Comparison of ENCODE assay signal across 1 cellular context in the genomic region with DNA sequence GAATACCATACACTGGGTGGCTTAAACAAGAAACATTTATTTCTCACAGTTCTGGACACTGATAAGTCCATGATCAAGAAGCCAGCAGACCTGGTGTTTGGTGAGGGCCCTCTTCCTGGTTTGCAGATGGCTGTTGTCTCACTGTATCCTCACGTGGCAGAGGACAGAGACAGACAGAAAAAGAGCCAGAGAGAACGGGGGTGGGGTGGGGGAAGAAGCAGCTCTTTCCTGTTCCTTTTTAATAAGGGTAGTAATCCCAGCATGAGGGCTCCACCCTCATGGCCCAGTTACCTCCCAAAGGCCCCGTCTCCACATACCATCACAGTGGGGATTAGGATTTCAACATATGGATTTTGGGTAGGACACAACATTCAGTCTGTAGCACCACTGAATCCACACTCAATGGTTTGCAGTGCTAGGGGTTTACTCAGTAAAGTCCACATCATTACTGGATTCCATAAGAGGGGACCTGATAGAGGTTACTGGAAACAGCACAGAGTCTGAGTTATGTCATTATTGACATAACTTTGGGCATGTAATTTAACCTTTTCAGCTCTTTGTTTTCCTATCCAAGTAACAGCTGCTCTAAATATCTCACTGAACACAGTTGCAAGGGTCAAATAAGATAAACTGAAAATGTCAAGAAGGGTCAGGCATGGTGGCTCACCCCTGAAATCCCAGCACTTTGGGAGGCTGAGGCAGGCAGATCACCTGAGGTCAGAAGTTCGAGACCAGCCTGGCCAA.
TF ChIP-seq lines count a peak whose summit lies in the region.

No MANE protein-coding gene starts in this region.

TF ChIP-seq in HepG2, 621 proteins besides CTCF, POLR2A, EP300 and RAD21 (continued from another document):
- no peak for TF ChIP-seq ZFP90 (CRISPR knock-in tag; IDR thresholded peaks at IDR 0.05; ENCODE audit: borderline replicate concordance)
- no peak for TF ChIP-seq TCF7L2 (IDR thresholded peaks at IDR 0.05; ENCODE audit: low read depth, low read length)
- no peak for TF ChIP-seq ZNF253 (CRISPR knock-in tag; IDR thresholded peaks at IDR 0.05; ENCODE audit: borderline replicate concordance)
- no peak for TF ChIP-seq ZNF501 (CRISPR knock-in tag; IDR thresholded peaks at IDR 0.05)
- no peak for TF ChIP-seq ZNF713 (CRISPR knock-in tag; IDR thresholded peaks at IDR 0.05)
- TF ChIP-seq TBX3 (IDR thresholded peaks at IDR 0.05; ENCODE audit: borderline replicate concordance) = no peak; the same call in 1 of the 2 replicates
- TF ChIP-seq, protein P1, sequence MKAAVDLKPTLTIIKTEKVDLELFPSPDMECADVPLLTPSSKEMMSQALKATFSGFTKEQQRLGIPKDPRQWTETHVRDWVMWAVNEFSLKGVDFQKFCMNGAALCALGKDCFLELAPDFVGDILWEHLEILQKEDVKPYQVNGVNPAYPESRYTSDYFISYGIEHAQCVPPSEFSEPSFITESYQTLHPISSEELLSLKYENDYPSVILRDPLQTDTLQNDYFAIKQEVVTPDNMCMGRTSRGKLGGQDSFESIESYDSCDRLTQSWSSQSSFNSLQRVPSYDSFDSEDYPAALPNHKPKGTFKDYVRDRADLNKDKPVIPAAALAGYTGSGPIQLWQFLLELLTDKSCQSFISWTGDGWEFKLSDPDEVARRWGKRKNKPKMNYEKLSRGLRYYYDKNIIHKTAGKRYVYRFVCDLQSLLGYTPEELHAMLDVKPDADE (CRISPR knock-in tag; IDR thresholded peaks at IDR 0.05) = no peak
- TF ChIP-seq SKI (IDR thresholded peaks at IDR 0.05; ENCODE audit: partially characterized antibody) = peak; percentile 58
- no peak for TF ChIP-seq CHD2 (IDR thresholded peaks at IDR 0.05; ENCODE audit: low read depth, low read length)
- peak; percentile 61 for TF ChIP-seq KDM6A (CRISPR knock-in tag; IDR thresholded peaks at IDR 0.05; ENCODE audit: low read depth)
- no peak for TF ChIP-seq ZBTB38 (CRISPR knock-in tag; IDR thresholded peaks at IDR 0.05)
- TF ChIP-seq, protein P2, sequence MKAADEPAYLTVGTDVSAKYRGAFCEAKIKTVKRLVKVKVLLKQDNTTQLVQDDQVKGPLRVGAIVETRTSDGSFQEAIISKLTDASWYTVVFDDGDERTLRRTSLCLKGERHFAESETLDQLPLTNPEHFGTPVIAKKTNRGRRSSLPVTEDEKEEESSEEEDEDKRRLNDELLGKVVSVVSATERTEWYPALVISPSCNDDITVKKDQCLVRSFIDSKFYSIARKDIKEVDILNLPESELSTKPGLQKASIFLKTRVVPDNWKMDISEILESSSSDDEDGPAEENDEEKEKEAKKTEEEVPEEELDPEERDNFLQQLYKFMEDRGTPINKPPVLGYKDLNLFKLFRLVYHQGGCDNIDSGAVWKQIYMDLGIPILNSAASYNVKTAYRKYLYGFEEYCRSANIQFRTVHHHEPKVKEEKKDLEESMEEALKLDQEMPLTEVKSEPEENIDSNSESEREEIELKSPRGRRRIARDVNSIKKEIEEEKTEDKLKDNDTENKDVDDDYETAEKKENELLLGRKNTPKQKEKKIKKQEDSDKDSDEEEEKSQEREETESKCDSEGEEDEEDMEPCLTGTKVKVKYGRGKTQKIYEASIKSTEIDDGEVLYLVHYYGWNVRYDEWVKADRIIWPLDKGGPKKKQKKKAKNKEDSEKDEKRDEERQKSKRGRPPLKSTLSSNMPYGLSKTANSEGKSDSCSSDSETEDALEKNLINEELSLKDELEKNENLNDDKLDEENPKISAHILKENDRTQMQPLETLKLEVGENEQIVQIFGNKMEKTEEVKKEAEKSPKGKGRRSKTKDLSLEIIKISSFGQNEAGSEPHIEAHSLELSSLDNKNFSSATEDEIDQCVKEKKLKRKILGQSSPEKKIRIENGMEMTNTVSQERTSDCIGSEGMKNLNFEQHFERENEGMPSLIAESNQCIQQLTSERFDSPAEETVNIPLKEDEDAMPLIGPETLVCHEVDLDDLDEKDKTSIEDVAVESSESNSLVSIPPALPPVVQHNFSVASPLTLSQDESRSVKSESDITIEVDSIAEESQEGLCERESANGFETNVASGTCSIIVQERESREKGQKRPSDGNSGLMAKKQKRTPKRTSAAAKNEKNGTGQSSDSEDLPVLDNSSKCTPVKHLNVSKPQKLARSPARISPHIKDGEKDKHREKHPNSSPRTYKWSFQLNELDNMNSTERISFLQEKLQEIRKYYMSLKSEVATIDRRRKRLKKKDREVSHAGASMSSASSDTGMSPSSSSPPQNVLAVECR (CRISPR knock-in tag; IDR thresholded peaks at IDR 0.05; ENCODE audit: borderline replicate concordance) = peak; percentile 19; the same call in 1 of the 2 replicates
- no peak for TF ChIP-seq SATB2 (CRISPR knock-in tag; IDR thresholded peaks at IDR 0.05)
